1 cellular context compared by ENCODE assay signal in the genomic region with DNA sequence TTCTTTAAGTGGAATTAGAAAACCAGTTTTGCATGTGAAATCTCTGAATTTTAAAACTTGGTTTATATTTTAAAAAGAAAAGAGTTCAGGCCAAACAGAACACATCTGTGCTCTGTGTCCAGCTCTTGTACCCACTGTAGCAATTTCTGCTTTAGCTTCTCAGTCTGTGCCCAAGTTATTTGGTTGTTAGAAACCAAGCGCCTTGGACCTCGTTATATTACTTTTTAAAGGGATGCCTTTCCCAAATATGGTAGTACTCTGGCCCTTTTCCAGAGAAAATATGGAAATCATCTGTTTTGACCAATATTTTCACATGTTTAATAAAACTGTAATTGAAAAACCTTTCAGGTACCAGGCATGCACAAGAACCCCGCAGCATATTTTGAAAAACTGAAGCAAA.
TF ChIP-seq lines count a peak whose summit lies in the region.

No MANE protein-coding gene starts in this region.

TF ChIP-seq in HepG2, 621 proteins besides CTCF, POLR2A, EP300 and RAD21:
- TF ChIP-seq CBX1 (IDR thresholded peaks at IDR 0.05; ENCODE audit: low read depth): no peak
- TF ChIP-seq NCOA1 (CRISPR knock-in tag; IDR thresholded peaks at IDR 0.05): no peak
- no peak for TF ChIP-seq ATAD3A (CRISPR knock-in tag; IDR thresholded peaks at IDR 0.05)
- peak; percentile 99 for TF ChIP-seq RBM22 (optimal IDR thresholded peaks at IDR 0.05; ENCODE audit: low read length)
- no peak for TF ChIP-seq ZNF354B (CRISPR knock-in tag; IDR thresholded peaks at IDR 0.05)
- TF ChIP-seq SRF (IDR thresholded peaks at IDR 0.05; ENCODE audit: low read depth, low read length): peak; percentile 62; the same call in 1 of the 2 replicates
- TF ChIP-seq GLI4 (CRISPR knock-in tag; IDR thresholded peaks at IDR 0.05; ENCODE audit: borderline replicate concordance): no peak
- peak; percentile 51 for TF ChIP-seq POLR2G (IDR thresholded peaks at IDR 0.05; ENCODE audit: low read depth, low read length)
- no peak for TF ChIP-seq ELF3 (CRISPR knock-in tag; IDR thresholded peaks at IDR 0.05)
- TF ChIP-seq, protein P1, sequence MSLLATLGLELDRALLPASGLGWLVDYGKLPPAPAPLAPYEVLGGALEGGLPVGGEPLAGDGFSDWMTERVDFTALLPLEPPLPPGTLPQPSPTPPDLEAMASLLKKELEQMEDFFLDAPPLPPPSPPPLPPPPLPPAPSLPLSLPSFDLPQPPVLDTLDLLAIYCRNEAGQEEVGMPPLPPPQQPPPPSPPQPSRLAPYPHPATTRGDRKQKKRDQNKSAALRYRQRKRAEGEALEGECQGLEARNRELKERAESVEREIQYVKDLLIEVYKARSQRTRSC (CRISPR knock-in tag; IDR thresholded peaks at IDR 0.05; ENCODE audit: low read depth): no peak
- TF ChIP-seq HOXA5 (CRISPR knock-in tag; IDR thresholded peaks at IDR 0.05): no peak
